ENCODE assay signal across 10 cellular contexts in genomic region chr17:81813371-81813684, GRCh38. TPM values are rescaled to one million over a fixed set of nuclear protein-coding genes. Genes with fewer than 3 reads are reported as not detected.
"Had no signal": no experiment of that assay in that cellular context is flagged by ENCODE, and none has a peak within 500 bp of the region (broad histone marks: within the 10 kb centered on the region; RNA-seq: fewer than 3 reads in every experiment).

No MANE protein-coding gene starts in this region.

- H3K27ac ChIP-seq: GM23248, HL-60 had no signal

- H3K36me3 ChIP-seq: HAP-1 had no signal

- H3K9ac ChIP-seq: GM23248 had no signal

- H2AFZ ChIP-seq: GM23248 had no signal

- H3K36me3 Mint-ChIP-seq: IgD-negative memory B cell had no signal

- H3K9me3 ChIP-seq: HAP-1 had no signal

- H3K4me1 ChIP-seq: HAP-1 had no signal

- H3K4me3 ChIP-seq: GM23248, HAP-1 had no signal

- DNase-seq: GM23248, GOT3, HFFc6, KBM-7 had no signal

- H3K27ac Mint-ChIP-seq: HFFc6, IgD-negative memory B cell had no signal

- H3K4me3 Mint-ChIP-seq: HFFc6, IgD-negative memory B cell had no signal

RNA-seq across cellular contexts. Expression of gene GCGR, which starts 9.4 kb away (rescaled TPM):
- total RNA-seq: GM23248, H4, HFFc6, HT1080 had no signal
- polyA plus RNA-seq: GM23248, IgD-negative memory B cell had no signal

RNA-seq across cellular contexts. Expression of gene PPP1R27, which starts 21.5 kb away (rescaled TPM):
- total RNA-seq: GM23248, H4, H7, HFFc6 had no signal
- polyA plus RNA-seq: GM23248, IgD-negative memory B cell had no signal
